In genomic region chr16:10679921-10680320, GRCh38 we compare ENCODE assay signal across 24 cellular contexts. TPM values are rescaled to one million over a fixed set of nuclear protein-coding genes. Genes with fewer than 3 reads are reported as not detected.
"Had no signal": no experiment of that assay in that cellular context is flagged by ENCODE, and none has a peak within 500 bp of the region (broad histone marks: within the 10 kb centered on the region; RNA-seq: fewer than 3 reads in every experiment).

No MANE protein-coding gene starts in this region.

- H3K9me3 ChIP-seq: mucosa of descending colon, neutrophil, prostate gland, right atrium auricular region, suprapubic skin, transverse colon, vagina had no signal

- H3K4me2 ChIP-seq: smooth muscle cell had no signal

- ATAC-seq: left lobe of liver; mucosa of descending colon; natural killer cell treated with Interleukin-12 subunit alpha and Interleukin-12 subunit beta and Interleukin-15 and Interleukin-18, amount 100 ng/mL, for 72 hours; sciatic nerve; stimulated activated naive CD8-positive, alpha-beta T cell treated with anti-CD3 and anti-CD28 coated beads, Interleukin-15, amount 100 ng/mL, for 72 hours had no signal

- H3K4me1 ChIP-seq: prostate gland, right atrium auricular region, suprapubic skin, transverse colon, vagina had no signal

- DNase-seq: dorsolateral prefrontal cortex; effector CD4-positive, alpha-beta T cell; kidney; mucosa of descending colon; naive B cell; stimulated activated CD4-positive, alpha-beta T cell treated with anti-CD3 and anti-CD28 coated beads, Interleukin-12 subunit alpha, Interleukin-12 subunit beta, amount 100 ng/mL, for 4 hours; stimulated activated CD4-positive, alpha-beta T cell treated with anti-CD3 and anti-CD28 coated beads, Interleukin-1b, Interleukin-23, amount 100 ng/mL, for 48 hours; stimulated activated CD4-positive, alpha-beta T cell treated with anti-CD3 and anti-CD28 coated beads, Interleukin-4, amount 100 ng/mL, for 1 hour; stimulated activated CD8-positive, alpha-beta memory T cell treated with anti-CD3 and anti-CD28 coated beads, Interleukin-4, amount 100 ng/mL, for 48 hours; stimulated activated naive CD4-positive, alpha-beta T cell; stimulated activated naive CD8-positive, alpha-beta T cell treated with anti-CD3 and anti-CD28 coated beads, Interleukin-15, amount 100 ng/mL, for 72 hours; transverse colon had no signal

- H3K36me3 ChIP-seq: neutrophil, prostate gland, right atrium auricular region, suprapubic skin, transverse colon, vagina had no signal

- H3K27ac ChIP-seq: dorsolateral prefrontal cortex, neutrophil, parathyroid adenoma, prostate gland, right atrium auricular region, suprapubic skin, transverse colon, vagina had no signal

- H3K9ac ChIP-seq: parathyroid adenoma had no signal

- H3K4me3 ChIP-seq: dorsolateral prefrontal cortex, lung, mucosa of descending colon, prostate gland, right atrium auricular region, smooth muscle cell, suprapubic skin, transverse colon, vagina had no signal

- H3K27me3 ChIP-seq: dorsolateral prefrontal cortex, neutrophil, right atrium auricular region, suprapubic skin, transverse colon, vagina had no signal

RNA-seq across cellular contexts. Expression of gene TEKT5, which starts 14.8 kb away (rescaled TPM):
- total RNA-seq: omental fat pad, right atrium auricular region, sciatic nerve, smooth muscle cell, vagina had no signal
